ENCODE assay signal across 14 cellular contexts in the genomic region with DNA sequence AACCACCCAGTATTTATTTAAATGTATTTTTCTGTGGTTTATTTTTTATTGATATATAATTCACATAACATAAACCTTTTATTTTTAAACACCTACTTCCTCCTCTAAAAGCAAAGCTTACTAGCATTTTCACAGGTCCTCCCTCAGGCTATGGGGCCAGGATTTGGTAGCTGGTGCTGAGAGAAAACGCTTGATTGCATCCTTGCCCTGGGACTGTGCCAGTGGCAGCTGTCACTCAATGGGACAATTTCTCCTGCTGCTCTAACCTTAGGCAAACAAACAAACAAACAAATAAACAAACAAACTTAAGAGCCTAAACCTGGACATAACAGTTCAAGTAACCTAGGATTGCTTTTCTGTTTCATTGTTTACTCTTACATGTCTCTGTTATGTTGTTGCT.
DNase-seq lines count a peak whose midpoint lies in the region; ATAC-seq and TF ChIP-seq lines count a peak whose summit lies in the region.
"Had no signal": no experiment of that assay in that cellular context is flagged by ENCODE, and none has a peak within 500 bp of the region (broad histone marks: within the 10 kb centered on the region; RNA-seq: fewer than 3 reads in every experiment).

No MANE protein-coding gene starts in this region.

- H4K8ac ChIP-seq in mesendoderm (ENCODE audit: low read depth, low read length) = no peak overlapping the region

- ATAC-seq in HG02970 (IDR thresholded peaks at IDR 0.05; ENCODE audit: low FRiP score, unreplicated experiment) = no peak
- ATAC-seq in HG02938 (IDR thresholded peaks at IDR 0.05; ENCODE audit: unreplicated experiment) = no peak

- no peak overlapping the region for H3K4me3 ChIP-seq in mesendoderm (ENCODE audit: low read length)
- H3K4me3 ChIP-seq in endodermal cell (ENCODE audit: low read length) = no peak overlapping the region
- H3K4me3 ChIP-seq: BLaER1, GM23248 had no signal

- no peak overlapping the region for H3K23ac ChIP-seq in mesendoderm (ENCODE audit: low read length)

- H3K79me2 ChIP-seq in mesendoderm (ENCODE audit: control insufficient read depth, insufficient read depth, low read length) = no peaks in the 10 kb centered on the region

- peak; percentile 9 for DNase-seq in DMS 273 (lab: John Stamatoyannopoulos, UW; ENCODE audit: unreplicated experiment)
- no peak for DNase-seq in DMS 273 treated with DMSO at 0.1 percent for 48 hours (lab: John Stamatoyannopoulos, UW)
- DNase-seq in NCI-H1694 (lab: John Stamatoyannopoulos, UW) = peak; percentile 40
- peak; percentile 8 for DNase-seq in mesendoderm
- DNase-seq in endodermal cell = no peak
- DNase-seq: Caco-2; CD8-positive, alpha-beta memory T cell; GM23248; H7 had no signal

- H3K4me1 ChIP-seq in mesendoderm (ENCODE audit: control insufficient read depth, low read depth, low read length) (no peaks in the 10 kb centered on the region), endodermal cell (ENCODE audit: control insufficient read depth, insufficient read depth, low read length) (peaks cover 13% of the 10 kb centered on the region)
- H3K4me1 ChIP-seq: BLaER1 had no signal

- H3K4me2 ChIP-seq in mesendoderm (ENCODE audit: low read length) = no peak overlapping the region
- H3K4me2 ChIP-seq: BLaER1 had no signal

- no peak overlapping the region for H2BK5ac ChIP-seq in mesendoderm (ENCODE audit: low read length)

- H3K36me3 ChIP-seq in mesendoderm (ENCODE audit: control insufficient read depth, insufficient read depth, low read length) (no peaks in the 10 kb centered on the region), endodermal cell (ENCODE audit: control insufficient read depth, insufficient read depth, low read length) (peaks cover 21% of the 10 kb centered on the region)

- H2AK5ac ChIP-seq in mesendoderm (ENCODE audit: low read length) = no peak overlapping the region

- no peak overlapping the region for H3K4ac ChIP-seq in mesendoderm (ENCODE audit: low read depth, low read length)

- H3K27ac Mint-ChIP-seq in brain (peak overlapping the region in 3 of 5 experiments; percentile 20 to 46 (median 35)), endodermal cell (no peak overlapping the region)
- H3K27ac Mint-ChIP-seq: CD8-positive, alpha-beta memory T cell had no signal

- no peak overlapping the region for H3K18ac ChIP-seq in mesendoderm (ENCODE audit: low read length)

- H3K4me1 Mint-ChIP-seq in brain = peaks cover 46% of the 10 kb centered on the region
- H3K4me1 Mint-ChIP-seq in endodermal cell = peaks cover 57% of the 10 kb centered on the region
- H3K4me1 Mint-ChIP-seq: CD8-positive, alpha-beta memory T cell had no signal

- H3K9ac ChIP-seq in mesendoderm (ENCODE audit: low read length) = no peak overlapping the region
- no peak overlapping the region for H3K9ac ChIP-seq in endodermal cell (ENCODE audit: extremely low read depth, low read length, poor library complexity, severe bottlenecking)
- H3K9ac ChIP-seq: BLaER1, GM23248 had no signal

- H3K79me1 ChIP-seq in mesendoderm (ENCODE audit: low read length) = no peaks in the 10 kb centered on the region

- no peaks in the 10 kb centered on the region for H3K27me3 Mint-ChIP-seq in brain
- no peaks in the 10 kb centered on the region for H3K27me3 Mint-ChIP-seq in endodermal cell (ENCODE audit: insufficient read depth)
- H3K27me3 Mint-ChIP-seq: CD8-positive, alpha-beta memory T cell had no signal

- H3K27me3 ChIP-seq in mesendoderm (ENCODE audit: insufficient read depth, low read length, poor library complexity) = no peaks in the 10 kb centered on the region
- H3K27me3 ChIP-seq in endodermal cell (ENCODE audit: control insufficient read depth, insufficient read depth, low read length, poor library complexity, severe bottlenecking) = no peaks in the 10 kb centered on the region
- H3K27me3 ChIP-seq: BLaER1 had no signal

- H4K5ac ChIP-seq in mesendoderm (ENCODE audit: low read length) = no peak overlapping the region

- no peaks in the 10 kb centered on the region for H3K9me3 ChIP-seq in endodermal cell (ENCODE audit: control insufficient read depth, low read length)
- H3K9me3 ChIP-seq: BLaER1, Caco-2 had no signal

- no peak overlapping the region for H2BK15ac ChIP-seq in mesendoderm (replicated peaks; ENCODE audit: low read depth)

- TF ChIP-seq CTCF in brain (conservative IDR thresholded peaks at IDR 0.05) (no peak), endodermal cell (conservative IDR thresholded peaks at IDR 0.05) (no peak)

- H3K9me3 Mint-ChIP-seq in brain (no peaks in the 10 kb centered on the region), endodermal cell (no peaks in the 10 kb centered on the region)
- H3K9me3 Mint-ChIP-seq: CD8-positive, alpha-beta memory T cell had no signal

- no CpG with 5 or more reads among the region's 1 CpG for WGBS in mesendoderm (ENCODE audit: extremely low coverage, insufficient coverage, low lambda C conversion rate)
- no CpG with 5 or more reads among the region's 1 CpG for WGBS in endodermal cell (ENCODE audit: insufficient coverage in 1 of 2, insufficient read length in 1 of 2), 2 experiments

- peaks cover 47% of the 10 kb centered on the region for H3K36me3 Mint-ChIP-seq in brain
- peaks cover 23% of the 10 kb centered on the region for H3K36me3 Mint-ChIP-seq in endodermal cell (ENCODE audit: low read depth)

- no peak overlapping the region for H2BK120ac ChIP-seq in mesendoderm (ENCODE audit: low read depth, low read length)

- peak overlapping the region in 1 of 5 experiments; percentile 4 for H3K4me3 Mint-ChIP-seq in brain
- no peak overlapping the region for H3K4me3 Mint-ChIP-seq in endodermal cell
- H3K4me3 Mint-ChIP-seq: CD8-positive, alpha-beta memory T cell had no signal

- H3K27ac ChIP-seq in mesendoderm (ENCODE audit: low read depth, low read length) (no peak overlapping the region), endodermal cell (ENCODE audit: low read depth, low read length) (no peak overlapping the region)
- H3K27ac ChIP-seq: 22Rv1, BLaER1, GM23248 had no signal

- H3K56ac ChIP-seq in mesendoderm (ENCODE audit: low read length) = no peak overlapping the region

Comparison
In these comparisons a context has a peak if more than half of its experiments do, and no peak if none do; other contexts are left out.
1. DNase-seq: peak in DMS 273 (single experiment), NCI-H1694 (single experiment) and mesendoderm (single experiment); none in DMS 273 treated with DMSO at 0.1 percent for 48 hours (single experiment) and endodermal cell (single experiment).